ENCODE assay signal across 1 cellular context in the genomic region with DNA sequence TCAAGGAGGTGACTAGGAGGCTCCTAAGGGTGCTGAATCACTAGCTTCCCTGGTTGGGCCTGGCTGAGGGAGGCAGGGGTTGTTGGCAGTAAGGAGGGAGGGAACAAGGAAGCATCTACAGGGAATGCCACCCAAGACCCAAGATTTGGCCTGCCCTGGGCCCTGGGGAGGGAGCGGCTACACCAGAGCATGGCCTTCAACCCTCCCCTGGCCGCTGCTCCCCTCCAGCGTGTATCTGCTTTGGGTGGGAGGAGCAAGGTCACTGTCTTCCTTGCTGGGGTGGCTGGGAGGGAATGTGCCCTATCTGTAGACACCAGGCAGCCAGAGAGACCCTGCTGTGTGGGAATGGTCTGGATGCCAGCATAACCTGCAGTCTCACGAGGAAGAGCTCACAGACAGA.
TF ChIP-seq lines count a peak whose summit lies in the region.

No MANE protein-coding gene starts in this region.

TF ChIP-seq in H1, 55 proteins besides CTCF, POLR2A, EP300 and RAD21:
- TF ChIP-seq CREB1 (IDR thresholded peaks at IDR 0.05): no peak
- TF ChIP-seq, protein P1, sequence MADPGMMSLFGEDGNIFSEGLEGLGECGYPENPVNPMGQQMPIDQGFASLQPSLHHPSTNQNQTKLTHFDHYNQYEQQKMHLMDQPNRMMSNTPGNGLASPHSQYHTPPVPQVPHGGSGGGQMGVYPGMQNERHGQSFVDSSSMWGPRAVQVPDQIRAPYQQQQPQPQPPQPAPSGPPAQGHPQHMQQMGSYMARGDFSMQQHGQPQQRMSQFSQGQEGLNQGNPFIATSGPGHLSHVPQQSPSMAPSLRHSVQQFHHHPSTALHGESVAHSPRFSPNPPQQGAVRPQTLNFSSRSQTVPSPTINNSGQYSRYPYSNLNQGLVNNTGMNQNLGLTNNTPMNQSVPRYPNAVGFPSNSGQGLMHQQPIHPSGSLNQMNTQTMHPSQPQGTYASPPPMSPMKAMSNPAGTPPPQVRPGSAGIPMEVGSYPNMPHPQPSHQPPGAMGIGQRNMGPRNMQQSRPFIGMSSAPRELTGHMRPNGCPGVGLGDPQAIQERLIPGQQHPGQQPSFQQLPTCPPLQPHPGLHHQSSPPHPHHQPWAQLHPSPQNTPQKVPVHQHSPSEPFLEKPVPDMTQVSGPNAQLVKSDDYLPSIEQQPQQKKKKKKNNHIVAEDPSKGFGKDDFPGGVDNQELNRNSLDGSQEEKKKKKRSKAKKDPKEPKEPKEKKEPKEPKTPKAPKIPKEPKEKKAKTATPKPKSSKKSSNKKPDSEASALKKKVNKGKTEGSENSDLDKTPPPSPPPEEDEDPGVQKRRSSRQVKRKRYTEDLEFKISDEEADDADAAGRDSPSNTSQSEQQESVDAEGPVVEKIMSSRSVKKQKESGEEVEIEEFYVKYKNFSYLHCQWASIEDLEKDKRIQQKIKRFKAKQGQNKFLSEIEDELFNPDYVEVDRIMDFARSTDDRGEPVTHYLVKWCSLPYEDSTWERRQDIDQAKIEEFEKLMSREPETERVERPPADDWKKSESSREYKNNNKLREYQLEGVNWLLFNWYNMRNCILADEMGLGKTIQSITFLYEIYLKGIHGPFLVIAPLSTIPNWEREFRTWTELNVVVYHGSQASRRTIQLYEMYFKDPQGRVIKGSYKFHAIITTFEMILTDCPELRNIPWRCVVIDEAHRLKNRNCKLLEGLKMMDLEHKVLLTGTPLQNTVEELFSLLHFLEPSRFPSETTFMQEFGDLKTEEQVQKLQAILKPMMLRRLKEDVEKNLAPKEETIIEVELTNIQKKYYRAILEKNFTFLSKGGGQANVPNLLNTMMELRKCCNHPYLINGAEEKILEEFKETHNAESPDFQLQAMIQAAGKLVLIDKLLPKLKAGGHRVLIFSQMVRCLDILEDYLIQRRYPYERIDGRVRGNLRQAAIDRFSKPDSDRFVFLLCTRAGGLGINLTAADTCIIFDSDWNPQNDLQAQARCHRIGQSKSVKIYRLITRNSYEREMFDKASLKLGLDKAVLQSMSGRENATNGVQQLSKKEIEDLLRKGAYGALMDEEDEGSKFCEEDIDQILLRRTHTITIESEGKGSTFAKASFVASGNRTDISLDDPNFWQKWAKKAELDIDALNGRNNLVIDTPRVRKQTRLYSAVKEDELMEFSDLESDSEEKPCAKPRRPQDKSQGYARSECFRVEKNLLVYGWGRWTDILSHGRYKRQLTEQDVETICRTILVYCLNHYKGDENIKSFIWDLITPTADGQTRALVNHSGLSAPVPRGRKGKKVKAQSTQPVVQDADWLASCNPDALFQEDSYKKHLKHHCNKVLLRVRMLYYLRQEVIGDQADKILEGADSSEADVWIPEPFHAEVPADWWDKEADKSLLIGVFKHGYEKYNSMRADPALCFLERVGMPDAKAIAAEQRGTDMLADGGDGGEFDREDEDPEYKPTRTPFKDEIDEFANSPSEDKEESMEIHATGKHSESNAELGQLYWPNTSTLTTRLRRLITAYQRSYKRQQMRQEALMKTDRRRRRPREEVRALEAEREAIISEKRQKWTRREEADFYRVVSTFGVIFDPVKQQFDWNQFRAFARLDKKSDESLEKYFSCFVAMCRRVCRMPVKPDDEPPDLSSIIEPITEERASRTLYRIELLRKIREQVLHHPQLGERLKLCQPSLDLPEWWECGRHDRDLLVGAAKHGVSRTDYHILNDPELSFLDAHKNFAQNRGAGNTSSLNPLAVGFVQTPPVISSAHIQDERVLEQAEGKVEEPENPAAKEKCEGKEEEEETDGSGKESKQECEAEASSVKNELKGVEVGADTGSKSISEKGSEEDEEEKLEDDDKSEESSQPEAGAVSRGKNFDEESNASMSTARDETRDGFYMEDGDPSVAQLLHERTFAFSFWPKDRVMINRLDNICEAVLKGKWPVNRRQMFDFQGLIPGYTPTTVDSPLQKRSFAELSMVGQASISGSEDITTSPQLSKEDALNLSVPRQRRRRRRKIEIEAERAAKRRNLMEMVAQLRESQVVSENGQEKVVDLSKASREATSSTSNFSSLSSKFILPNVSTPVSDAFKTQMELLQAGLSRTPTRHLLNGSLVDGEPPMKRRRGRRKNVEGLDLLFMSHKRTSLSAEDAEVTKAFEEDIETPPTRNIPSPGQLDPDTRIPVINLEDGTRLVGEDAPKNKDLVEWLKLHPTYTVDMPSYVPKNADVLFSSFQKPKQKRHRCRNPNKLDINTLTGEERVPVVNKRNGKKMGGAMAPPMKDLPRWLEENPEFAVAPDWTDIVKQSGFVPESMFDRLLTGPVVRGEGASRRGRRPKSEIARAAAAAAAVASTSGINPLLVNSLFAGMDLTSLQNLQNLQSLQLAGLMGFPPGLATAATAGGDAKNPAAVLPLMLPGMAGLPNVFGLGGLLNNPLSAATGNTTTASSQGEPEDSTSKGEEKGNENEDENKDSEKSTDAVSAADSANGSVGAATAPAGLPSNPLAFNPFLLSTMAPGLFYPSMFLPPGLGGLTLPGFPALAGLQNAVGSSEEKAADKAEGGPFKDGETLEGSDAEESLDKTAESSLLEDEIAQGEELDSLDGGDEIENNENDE (IDR thresholded peaks at IDR 0.05; ENCODE audit: insufficient replicate concordance, low read length): no peak
- TF ChIP-seq TAF1 (IDR thresholded peaks at IDR 0.05; ENCODE audit: low read depth, low read length): no peak
- no peak for TF ChIP-seq NRF1 (IDR thresholded peaks at IDR 0.05; ENCODE audit: low read depth, low read length)
- TF ChIP-seq GABPA (IDR thresholded peaks at IDR 0.05; ENCODE audit: borderline replicate concordance, insufficient read depth, low read length): no peak
- no peak for TF ChIP-seq BRCA1 (IDR thresholded peaks at IDR 0.05; ENCODE audit: low read depth, low read length)
- TF ChIP-seq, protein P2, sequence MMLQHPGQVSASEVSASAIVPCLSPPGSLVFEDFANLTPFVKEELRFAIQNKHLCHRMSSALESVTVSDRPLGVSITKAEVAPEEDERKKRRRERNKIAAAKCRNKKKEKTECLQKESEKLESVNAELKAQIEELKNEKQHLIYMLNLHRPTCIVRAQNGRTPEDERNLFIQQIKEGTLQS (IDR thresholded peaks at IDR 0.05; ENCODE audit: insufficient read depth, low read depth, low read length): no peak
- no peak for TF ChIP-seq HDAC6 (IDR thresholded peaks at IDR 0.05; ENCODE audit: low read depth, low read length)
